8 cellular contexts compared by ENCODE assay signal in the genomic region with DNA sequence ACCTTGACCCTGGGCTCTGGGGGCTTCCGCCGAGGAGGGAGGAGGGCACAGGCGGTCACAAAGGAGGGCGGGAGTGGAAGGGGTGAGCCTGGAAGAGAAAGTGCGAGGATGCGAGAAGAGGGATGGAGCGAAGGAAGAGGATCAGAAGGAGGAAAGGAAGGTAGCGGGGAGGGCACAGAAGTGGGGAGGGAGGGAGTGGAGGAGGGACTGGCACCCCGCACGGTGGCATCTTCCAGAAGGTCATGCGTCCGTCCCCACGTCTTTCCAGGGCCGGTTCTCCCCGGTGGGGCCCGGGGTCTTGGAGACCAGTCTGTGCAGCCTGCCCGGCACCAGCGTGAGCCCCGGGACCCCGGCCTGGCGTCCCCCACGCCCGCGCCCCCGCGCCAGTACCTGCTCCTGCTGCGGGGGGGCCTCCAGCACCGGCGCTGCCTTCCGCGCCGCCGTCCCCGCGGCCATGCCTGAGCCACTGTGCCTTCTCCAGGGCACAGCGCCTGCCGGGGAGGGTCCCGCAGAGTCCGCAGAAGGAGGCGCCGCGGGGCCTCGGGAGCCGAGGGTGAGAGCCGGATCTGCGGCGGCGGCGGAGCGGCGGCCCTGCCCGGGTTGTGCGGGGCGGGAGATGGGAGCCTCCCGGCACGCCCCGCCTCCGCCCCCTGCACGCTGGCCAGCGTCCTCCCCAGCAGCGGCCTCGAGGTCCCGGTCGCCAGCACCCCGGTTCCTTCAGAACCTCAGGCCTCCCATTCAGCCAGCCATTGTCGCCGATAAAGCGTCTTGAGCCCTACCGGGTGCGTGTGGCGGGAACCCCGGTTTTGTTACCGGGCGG. TPM values are rescaled to one million over a fixed set of nuclear protein-coding genes. Genes with fewer than 3 reads are reported as not detected.
DNase-seq lines count a peak whose midpoint lies in the region; ATAC-seq and TF ChIP-seq lines count a peak whose summit lies in the region.

A gene (minus strand): TSS at position 618 of the 820 bp plus-strand sequence. CDS start 162 bp downstream, at position 456.

- in situ Hi-C loops in brain microvascular endothelial cell (cut with HindIII; ENCODE audit: low pct_ligation_motif_present, low sequenced_read_pairs) = no loop called here

- H3K36me3 ChIP-seq in brain microvascular endothelial cell (replicated peaks) = no peaks in the 10 kb centered on the region
- no peaks in the 10 kb centered on the region for H3K36me3 ChIP-seq in kidney epithelial cell (ENCODE audit: control insufficient read depth, insufficient read depth, low read length)

- ATAC-seq in stimulated activated naive B cell treated with anti-CD40 and anti-IgM and Interleukin-4, amounts not matched to agents 10 μg/mL and 1 μg/mL and 100 μg/mL, for 72 hours (replicated peaks) = peak; percentile 36 to 53
- no peak for ATAC-seq in GM19035 (IDR thresholded peaks at IDR 0.05; ENCODE audit: unreplicated experiment)

- H3K4me3 Mint-ChIP-seq in stimulated activated naive B cell treated with anti-CD40 and anti-IgM and Interleukin-4, amounts not matched to agents 10 μg/mL and 1 μg/mL and 100 μg/mL, for 72 hours = peak within 1 kb of the TSS; percentile 59 to 70

- peaks cover 51 to 53% of the 10 kb centered on the region in 2 donors for H3K27me3 Mint-ChIP-seq in stimulated activated naive B cell treated with anti-CD40 and anti-IgM and Interleukin-4, amounts not matched to agents 10 μg/mL and 1 μg/mL and 100 μg/mL, for 72 hours

- H3K27ac ChIP-seq in brain microvascular endothelial cell = no peak within 1 kb of the TSS

- no peak within 1 kb of the TSS for H3K27ac Mint-ChIP-seq in stimulated activated naive B cell treated with anti-CD40 and anti-IgM and Interleukin-4, amounts not matched to agents 10 μg/mL and 1 μg/mL and 100 μg/mL, for 72 hours

- TF ChIP-seq CTCF in brain microvascular endothelial cell (IDR thresholded peaks at IDR 0.05; ENCODE audit: low read depth, low read length, missing control alignments) = no peak
- no peak for TF ChIP-seq CTCF in kidney epithelial cell (IDR thresholded peaks at IDR 0.05; ENCODE audit: insufficient read depth, low read length, poor library complexity, severe bottlenecking)

- H3K27me3 ChIP-seq in brain microvascular endothelial cell (replicated peaks) (no peaks in the 10 kb centered on the region), kidney epithelial cell (ENCODE audit: control insufficient read depth, insufficient read depth, low read length) (peaks cover 11% of the 10 kb centered on the region)

- H3K4me1 Mint-ChIP-seq in stimulated activated naive B cell treated with anti-CD40 and anti-IgM and Interleukin-4, amounts not matched to agents 10 μg/mL and 1 μg/mL and 100 μg/mL, for 72 hours = peaks cover 0 to 5% of the 10 kb centered on the region in 2 donors

- H3K36me3 Mint-ChIP-seq in stimulated activated naive B cell treated with anti-CD40 and anti-IgM and Interleukin-4, amounts not matched to agents 10 μg/mL and 1 μg/mL and 100 μg/mL, for 72 hours = no peaks in the 10 kb centered on the region

- H3K4me3 ChIP-seq in brain microvascular endothelial cell (ENCODE audit: low read depth, low read length) (peak within 1 kb of the TSS; percentile 53), kidney epithelial cell (ENCODE audit: low read depth, low read length) (peak within 1 kb of the TSS; percentile 45)

- peaks cover 0 to 2% of the 10 kb centered on the region in 2 donors for H3K9me3 Mint-ChIP-seq in stimulated activated naive B cell treated with anti-CD40 and anti-IgM and Interleukin-4, amounts not matched to agents 10 μg/mL and 1 μg/mL and 100 μg/mL, for 72 hours

- peak; percentile 7 for DNase-seq in activated gamma-delta T cell (lab: John Stamatoyannopoulos, UW)
- DNase-seq in activated gamma-delta T cell treated with Interleukin-2 at 50 U/mL for 16 hours = no peak
- no peak for DNase-seq in brain microvascular endothelial cell
- DNase-seq in kidney epithelial cell (ENCODE audit: low read depth) = no peak
- DNase-seq in stimulated activated naive B cell treated with anti-CD40 and anti-IgM and Interleukin-4, amounts not matched to agents 10 μg/mL and 1 μg/mL and 100 μg/mL, for 72 hours = no peak
- DNase-seq in NCI-H2196 (lab: John Stamatoyannopoulos, UW; ENCODE audit: unreplicated experiment) = no peak
- DNase-seq in NCI-H1436 treated with DMSO at 0.1 percent for 48 hours (lab: John Stamatoyannopoulos, UW) = no peak

RNA-seq across cellular contexts. Expression of the gene that starts here (rescaled TPM):
- 1.0 and 2.0 TPM in 2 replicates for total RNA-seq in kidney epithelial cell
